8 cellular contexts compared by ENCODE assay signal in the genomic region with DNA sequence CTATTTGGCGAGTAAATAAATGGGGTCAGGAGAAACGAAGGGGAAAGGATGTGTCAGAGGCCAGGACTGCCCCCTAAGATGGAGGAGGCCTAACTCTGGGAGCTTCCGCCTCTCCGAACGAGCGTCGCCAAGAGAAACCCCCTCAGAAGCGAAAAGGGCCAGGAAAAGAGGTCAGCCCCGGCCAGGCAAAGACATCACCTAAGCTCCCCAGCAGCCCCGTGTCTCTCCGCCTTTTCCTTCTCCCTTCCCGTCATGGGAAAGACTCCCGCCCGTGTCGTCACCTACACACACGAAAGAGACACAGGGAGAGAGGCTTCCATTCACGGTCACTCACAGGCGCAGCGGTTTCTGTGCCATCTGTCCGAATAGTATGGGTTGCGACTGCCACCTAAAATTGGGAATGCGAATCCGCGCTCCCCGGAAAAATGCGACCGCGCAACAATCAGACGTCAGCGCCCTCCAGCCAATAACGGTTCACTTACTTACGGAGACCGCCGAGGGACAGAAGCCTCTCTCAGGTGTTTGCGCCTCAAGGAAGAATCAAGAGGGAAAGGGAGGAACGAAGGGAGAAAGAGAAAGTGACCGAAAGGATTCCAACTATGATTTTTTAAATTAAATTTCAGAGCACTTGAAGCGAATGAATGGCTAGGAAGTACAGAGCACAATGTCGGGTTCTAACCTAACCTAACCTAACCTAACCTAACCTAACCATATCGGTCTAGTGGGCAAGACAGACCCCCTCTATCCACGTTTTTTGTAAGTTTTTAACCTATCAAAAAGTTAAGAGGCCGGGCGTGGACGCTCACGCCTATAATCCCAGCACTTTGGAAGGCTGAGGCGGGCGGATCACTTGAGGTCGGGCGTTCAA. TPM values are rescaled to one million over a fixed set of nuclear protein-coding genes. Genes with fewer than 3 reads are reported as not detected.
DNase-seq lines count a peak whose midpoint lies in the region; ATAC-seq lines count a peak whose summit lies in the region.

A gene (minus strand): TSS at position 402 of the 868 bp plus-strand sequence. CDS start 45 bp downstream, at position 357.

- H2AFZ ChIP-seq in neuron (ENCODE audit: low read depth, low read length), result peak within 1 kb of the TSS; percentile 77

- in situ Hi-C loops in SK-MEL-5 (cut with HindIII; ENCODE audit: low pct_unique_long_range_greater_than_20kb, low sequenced_read_pairs), result no loop called here

- DNase-seq in DMS153 treated with DMSO at 0.1 percent for 48 hours (lab: John Stamatoyannopoulos, UW; ENCODE audit: unreplicated experiment), result peak; percentile 85
- peak; percentile 85 for DNase-seq in MG63
- peak; percentile 84 for DNase-seq in SK-MEL-5 (ENCODE audit: low read depth, low spot score)
- peak; percentile 18 to 60 (median 37) for DNase-seq in activated naive CD4-positive, alpha-beta T cell (lab: John Stamatoyannopoulos, UW)
- DNase-seq in foreskin melanocyte, result peak; percentile 74
- peak; percentile 79 for DNase-seq in stromal cell of bone marrow (ENCODE audit: low read depth)

- H3K9me3 ChIP-seq in MG63 (no peaks in the 10 kb centered on the region), neuron (ENCODE audit: low read length) (peaks cover 2% of the 10 kb centered on the region)

- peaks cover 4% of the 10 kb centered on the region for H3K36me3 ChIP-seq in MG63
- H3K36me3 ChIP-seq in neuron (ENCODE audit: insufficient read depth, low read length), result no peaks in the 10 kb centered on the region

- peak; percentile 81 for ATAC-seq in GM21825 (IDR thresholded peaks at IDR 0.05; ENCODE audit: unreplicated experiment)

- H3K4me3 ChIP-seq in MG63, result peak within 1 kb of the TSS; percentile 97
- peak within 1 kb of the TSS; percentile 82 for H3K4me3 ChIP-seq in neuron (ENCODE audit: low read length)

- H3K4me1 ChIP-seq in neuron (ENCODE audit: insufficient read depth, low read length), result peaks cover 5% of the 10 kb centered on the region

- H3K27me3 ChIP-seq in MG63 (no peaks in the 10 kb centered on the region), neuron (ENCODE audit: insufficient read depth, low read length) (no peaks in the 10 kb centered on the region)

RNA-seq across cellular contexts. Expression of the gene that starts here (rescaled TPM):
- total RNA-seq in MG63 (2014; rRNA removed; shearing (Covaris generic); ENCODE audit: low replicate concordance), result 28.8 and 33.5 TPM in 2 replicates
- 33.6 and 40.8 TPM in 2 replicates for total RNA-seq in SK-MEL-5 (2014; rRNA removed; shearing (Covaris generic))
- 19.8 and 23.7 TPM in 2 replicates for polyA plus RNA-seq in SK-MEL-5 (2015; cell fraction: cytosol; rRNA removed)
- 24.2 and 30.8 TPM in 2 replicates for polyA plus RNA-seq in SK-MEL-5 (2015; cell fraction: nucleus; rRNA removed)

Comparison
In these comparisons a context has a peak if more than half of its experiments do, and no peak if none do; other contexts are left out.
1. Peak in every context shown above with its lines: DNase-seq, ATAC-seq and H3K4me3 ChIP-seq.